ENCODE assay signal across 22 cellular contexts in the genomic region with DNA sequence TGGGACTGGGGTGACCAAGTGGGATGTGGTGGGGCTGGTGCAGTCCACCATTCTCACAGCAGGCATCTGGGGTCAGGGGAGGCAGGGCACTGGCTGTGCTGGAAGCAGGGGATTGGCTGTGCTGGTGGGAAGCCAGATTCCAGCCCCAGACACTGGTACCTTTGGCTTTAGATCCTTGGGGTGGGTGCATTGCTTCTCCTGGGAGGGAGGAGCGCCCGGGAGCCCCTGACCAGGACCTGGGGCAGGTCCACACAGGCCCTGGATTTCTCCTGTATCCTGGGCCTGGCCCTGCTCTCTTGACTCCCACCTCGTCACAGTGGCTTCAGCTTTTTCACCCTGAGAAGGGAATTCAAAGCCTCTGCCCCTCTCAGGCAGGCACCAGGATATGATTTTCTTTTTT. TPM values are rescaled to one million over a fixed set of nuclear protein-coding genes. Genes with fewer than 3 reads are reported as not detected.
A peak's percentile ranks its signal among the peaks of the same experiment; 100 is the strongest.
DNase-seq lines count a peak whose midpoint lies in the region; TF ChIP-seq lines count a peak whose summit lies in the region.
"Had no signal": no experiment of that assay in that cellular context is flagged by ENCODE, and none has a peak within 500 bp of the region (broad histone marks: within the 10 kb centered on the region; RNA-seq: fewer than 3 reads in every experiment).

No MANE protein-coding gene starts in this region.

- peaks cover 3% of the 10 kb centered on the region for H3K36me3 Mint-ChIP-seq in brain
- H3K36me3 Mint-ChIP-seq: T-cell had no signal

- H3K4me2 ChIP-seq in Loucy (ENCODE audit: low read depth, low read length, poor library complexity, severe bottlenecking), result peak overlapping the region; percentile 78

- peaks cover 55% of the 10 kb centered on the region for H3K4me1 Mint-ChIP-seq in brain

- no peak overlapping the region for H2AFZ ChIP-seq in Loucy (ENCODE audit: low read length)

- no peak for TF ChIP-seq POLR2A in esophagus muscularis mucosa (IDR thresholded peaks at IDR 0.05; ENCODE audit: low read depth)

- H3K4me3 ChIP-seq in Loucy (ENCODE audit: low read length, poor library complexity, severe bottlenecking) (peak overlapping the region; percentile 67), esophagus muscularis mucosa (no peak overlapping the region), HAP-1 (no peak overlapping the region)
- H3K4me3 ChIP-seq: body of pancreas, prostate gland, SJCRH30 had no signal

- H3K9me3 Mint-ChIP-seq in brain, result peaks cover 0 to 3% (median 0%) of the 10 kb centered on the region in 5 experiments
- H3K9me3 Mint-ChIP-seq: T-cell had no signal

- H3K27me3 Mint-ChIP-seq in brain, result peaks cover 3% of the 10 kb centered on the region
- H3K27me3 Mint-ChIP-seq: T-cell had no signal

- 92% methylated on average over 3 of the region's 3 CpGs for WGBS in esophagus muscularis mucosa

- no peaks in the 10 kb centered on the region for H3K9me2 ChIP-seq in Loucy (replicated peaks; ENCODE audit: low read depth, low read length)

- no peaks in the 10 kb centered on the region for H4K20me1 ChIP-seq in Loucy (ENCODE audit: insufficient read depth, low read length, poor library complexity, severe bottlenecking)

- H3K79me2 ChIP-seq in Loucy (ENCODE audit: insufficient read depth, low read length), result peaks cover 87% of the 10 kb centered on the region

- H3K9me3 ChIP-seq in Loucy (ENCODE audit: insufficient read depth, low read depth, low read length) (no peaks in the 10 kb centered on the region), esophagus muscularis mucosa (no peaks in the 10 kb centered on the region), HAP-1 (no peaks in the 10 kb centered on the region)
- H3K9me3 ChIP-seq: body of pancreas, Caco-2, prostate gland, SJCRH30 had no signal

- peak overlapping the region; percentile 77 for H3K9ac ChIP-seq in Loucy (ENCODE audit: low read depth, low read length, poor library complexity, severe bottlenecking)

- H3K4me3 Mint-ChIP-seq in brain, result no peak overlapping the region
- H3K4me3 Mint-ChIP-seq: activated CD8-positive, alpha-beta T cell treated with anti-CD3 and anti-CD28 coated beads, Interleukin-2, amount 10 ng/mL, durations not matched to agents 7 days and 5 days; T-cell had no signal

- in situ Hi-C loops in HAP-1 (cut with MboI; ENCODE audit: low sequenced_read_pairs), result no loop called here

- H3K4me1 ChIP-seq in Loucy (ENCODE audit: insufficient read depth, low read length, poor library complexity, severe bottlenecking) (peaks cover 51% of the 10 kb centered on the region), esophagus muscularis mucosa (peaks cover 32 to 52% (median 42%) of the 10 kb centered on the region in 4 donors), HAP-1 (no peaks in the 10 kb centered on the region; the same call in 1 of the 2 replicates)
- H3K4me1 ChIP-seq: body of pancreas, Caco-2, prostate gland, SJCRH30 had no signal

- DNase-seq in esophagus muscularis mucosa (ENCODE audit: extremely low spot score) (no peak), substantia nigra (lab: John Stamatoyannopoulos, UW) (no peak), HAP-1 (ENCODE audit: low spot score in 2 of 2) (no peak), AML-193 (lab: John Stamatoyannopoulos, UW) (no peak), NCI-H748 (lab: John Stamatoyannopoulos, UW; ENCODE audit: unreplicated experiment) (no peak), AG08395 (ENCODE audit: low spot score) (no peak)
- DNase-seq: activated CD4-positive, alpha-beta T cell treated with anti-CD3 and anti-CD28 coated beads for 1 hour; activated CD8-positive, alpha-beta T cell treated with anti-CD3 and anti-CD28 coated beads, Interleukin-2, amount 10 ng/mL, durations not matched to agents 7 days and 5 days; activated effector memory CD4-positive, alpha-beta T cell treated with Interleukin-2 at 50 U/mL for 16 hours; activated T-cell treated with anti-CD3 and anti-CD28 coated beads for 4 hours; body of pancreas; Caco-2; cortex of kidney; MM.1S; NCI-H1436; NCI-H2107; NCI-H510A; SJCRH30; T-cell had no signal

- peaks cover 17% of the 10 kb centered on the region for H3F3A ChIP-seq in Loucy (ENCODE audit: low read depth)

- TF ChIP-seq CTCF in Loucy (conservative IDR thresholded peaks at IDR 0.05; ENCODE audit: low read length) (no peak), brain (conservative IDR thresholded peaks at IDR 0.05) (no peak), esophagus muscularis mucosa (IDR thresholded peaks at IDR 0.05) (no peak)

- H3K27ac ChIP-seq in esophagus muscularis mucosa (replicated peaks in 1 of 4), result peak overlapping the region; percentile 0 to 38 (median 24)
- H3K27ac ChIP-seq in substantia nigra (ENCODE audit: low read depth, low read length, poor library complexity, severe bottlenecking), result peak overlapping the region; percentile 83
- H3K27ac ChIP-seq: body of pancreas, prostate gland, SJCRH30 had no signal

- intact Hi-C loops in esophagus muscularis mucosa (cut with DNase I), result no loop called here

- H3K27ac Mint-ChIP-seq in brain, result peak overlapping the region in 3 of 5 experiments; percentile 16 to 71 (median 20)
- H3K27ac Mint-ChIP-seq: activated CD8-positive, alpha-beta T cell treated with anti-CD3 and anti-CD28 coated beads, Interleukin-2, amount 10 ng/mL, durations not matched to agents 7 days and 5 days; T-cell had no signal

- H3K27me3 ChIP-seq in Loucy (ENCODE audit: insufficient read depth, low read length, poor library complexity, severe bottlenecking) (no peaks in the 10 kb centered on the region), esophagus muscularis mucosa (no peaks in the 10 kb centered on the region), HAP-1 (ENCODE audit: low read depth) (no peaks in the 10 kb centered on the region)
- H3K27me3 ChIP-seq: body of pancreas, SJCRH30 had no signal

- no peak for TF ChIP-seq EP300 in esophagus muscularis mucosa (IDR thresholded peaks at IDR 0.05)

- H3K36me3 ChIP-seq in Loucy (ENCODE audit: insufficient read depth, low read length) (no peaks in the 10 kb centered on the region), esophagus muscularis mucosa (no peaks in the 10 kb centered on the region), HAP-1 (replicated peaks) (no peaks in the 10 kb centered on the region)
- H3K36me3 ChIP-seq: prostate gland, SJCRH30 had no signal

RNA-seq across cellular contexts. Expression of a gene that starts 38.5 kb away (rescaled TPM):
- 43.9 TPM for polyA plus RNA-seq in brain (ENCODE audit: insufficient read depth, low read depth, low replicate concordance)
- 10 to 100 TPM; 40.0 to 52.4 (median 40.5) TPM for total RNA-seq in esophagus muscularis mucosa
